ENCODE assay signal across 28 cellular contexts in the genomic region with DNA sequence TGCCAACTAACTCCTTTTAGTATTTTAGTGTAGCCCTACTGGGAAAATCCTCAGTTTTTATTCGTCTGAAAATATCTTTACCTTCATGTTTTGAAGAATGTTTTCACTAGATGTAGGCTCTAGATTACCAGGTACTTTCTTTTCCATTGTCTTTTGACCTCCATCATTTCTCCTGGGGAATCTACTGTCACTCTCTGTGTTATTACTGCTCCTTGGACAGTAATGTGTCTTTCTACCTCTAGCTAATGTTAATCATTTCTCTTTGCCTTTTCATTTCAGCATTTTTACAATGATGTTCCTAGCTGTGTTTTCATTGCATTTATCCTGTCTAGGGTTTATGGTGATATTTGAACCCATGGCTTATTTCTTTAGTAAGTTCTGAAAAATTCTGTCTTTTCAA.
"Had no signal": no experiment of that assay in that cellular context is flagged by ENCODE, and none has a peak within 500 bp of the region (broad histone marks: within the 10 kb centered on the region; RNA-seq: fewer than 3 reads in every experiment).

No MANE protein-coding gene starts in this region.

- H3K79me2 ChIP-seq: hepatocyte had no signal

- ATAC-seq: activated T-cell treated with anti-CD3 and anti-CD28 coated beads, Interleukin-2, amount 50 U/mL, for 72 hours; effector memory CD8-positive, alpha-beta T cell; foreskin keratinocyte; gastroesophageal sphincter; heart right ventricle had no signal

- H2AFZ ChIP-seq: hepatocyte had no signal

- H3K4me3 ChIP-seq: esophagus muscularis mucosa, gastroesophageal sphincter, heart right ventricle, hepatocyte had no signal

- H3K27ac ChIP-seq: brain microvascular endothelial cell, esophagus muscularis mucosa, foreskin keratinocyte, gastroesophageal sphincter, heart right ventricle, hepatocyte had no signal

- H3K36me3 ChIP-seq: brain microvascular endothelial cell, esophagus muscularis mucosa, gastroesophageal sphincter, heart right ventricle had no signal

- H3K4me1 ChIP-seq: foreskin keratinocyte, gastroesophageal sphincter, heart right ventricle had no signal

- H3K27me3 ChIP-seq: brain microvascular endothelial cell had no signal

- DNase-seq: activated CD4-positive, alpha-beta memory T cell treated with anti-CD3 and anti-CD28 coated beads, Interleukin-2, amount 10 ng/mL, durations not matched to agents 7 days and 5 days; activated CD4-positive, alpha-beta T cell treated with anti-CD3 and anti-CD28 coated beads for 1 hour; activated CD4-positive, alpha-beta T cell treated with anti-CD3 and anti-CD28 coated beads for 4 hours; activated CD4-positive, alpha-beta T cell treated with anti-CD3 and anti-CD28 coated beads, Interleukin-2, amount 10 ng/mL, durations not matched to agents 7 days and 5 days; activated CD4-positive, alpha-beta T cell treated with anti-CD3 and anti-CD28 coated beads, Interleukin-2, amount 50 U/mL, for 4 hours; activated CD8-positive, alpha-beta memory T cell treated with anti-CD3 and anti-CD28 coated beads, Interleukin-2, amount 50 U/mL, for 48 hours; activated gamma-delta T cell treated with Interleukin-2 at 50 U/mL for 16 hours; activated naive CD4-positive, alpha-beta T cell treated with anti-CD3 and anti-CD28 coated beads, Interleukin-2, amount 50 U/mL, for 16 hours; activated naive CD4-positive, alpha-beta T cell treated with Interleukin-2 at 50 U/mL for 16 hours; activated T-cell treated with anti-CD3 and anti-CD28 coated beads for 4 hours; activated T-cell treated with anti-CD3 and anti-CD28 coated beads, Interleukin-2, amount 50 U/mL, for 24 hours; activated T-cell treated with anti-CD3 and anti-CD28 coated beads, Interleukin-2, amount 50 U/mL, for 72 hours; amniotic stem cell; anterior cingulate cortex; brain microvascular endothelial cell; cortex of kidney; dermis blood vessel endothelial cell; effector CD4-positive, alpha-beta T cell; effector memory CD8-positive, alpha-beta T cell; erythroblast; foreskin keratinocyte; heart right ventricle; T-helper 2 cell had no signal

- FAIRE-seq: astrocyte, bronchial epithelial cell had no signal

- H3K4me2 ChIP-seq: hepatocyte had no signal
